In the genomic region with DNA sequence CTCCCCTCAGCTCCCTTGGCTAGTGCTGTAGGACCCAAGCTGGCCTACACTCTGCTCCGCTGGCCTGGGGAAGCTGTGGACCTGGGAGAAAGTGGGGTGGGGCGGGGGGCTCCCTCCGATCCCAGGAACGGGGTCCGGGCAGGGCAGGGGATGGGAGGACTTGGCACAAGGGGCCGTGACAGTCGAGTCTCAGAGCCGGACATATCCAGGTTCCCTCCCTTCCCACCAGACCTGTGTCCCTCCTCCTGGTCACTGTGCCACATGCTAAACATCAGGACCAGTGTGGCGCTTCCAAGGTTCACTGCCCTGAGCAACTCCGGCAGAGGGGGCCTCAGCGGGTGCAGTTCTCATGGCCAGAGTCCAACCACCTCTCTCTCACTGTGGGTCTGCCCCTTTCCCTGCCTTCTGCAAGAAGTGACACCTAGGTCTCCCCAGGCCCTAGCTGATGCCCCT, we compare ENCODE assay signal across 15 cellular contexts. TPM values are rescaled to one million over a fixed set of nuclear protein-coding genes. Genes with fewer than 3 reads are reported as not detected.
DNase-seq lines count a peak whose midpoint lies in the region; ATAC-seq, FAIRE-seq and TF ChIP-seq lines count a peak whose summit lies in the region.
"Had no signal": no experiment of that assay in that cellular context is flagged by ENCODE, and none has a peak within 500 bp of the region (broad histone marks: within the 10 kb centered on the region; RNA-seq: fewer than 3 reads in every experiment).

No MANE protein-coding gene starts in this region.

- H3K36me3 Mint-ChIP-seq in CD8-positive, alpha-beta T cell = no peaks in the 10 kb centered on the region
- no peaks in the 10 kb centered on the region for H3K36me3 Mint-ChIP-seq in WTC11

- H3K36me3 ChIP-seq in CD8-positive, alpha-beta T cell (ENCODE audit: insufficient read depth, low read length) = no peaks in the 10 kb centered on the region
- H3K36me3 ChIP-seq in rectal smooth muscle tissue (ENCODE audit: control insufficient read depth, insufficient read depth, low read length) = no peaks in the 10 kb centered on the region

- DNase-seq in CD8-positive, alpha-beta T cell = peak in 2 of 7 experiments; percentile 7 to 18
- DNase-seq in WTC11 (ENCODE audit: low spot score) = no peak
- peak; percentile 55 for DNase-seq in left kidney (ENCODE audit: low read depth, low spot score)
- DNase-seq in activated CD4-positive, alpha-beta T cell treated with anti-CD3 and anti-CD28 coated beads for 1 hour = no peak
- DNase-seq in D721Med (ENCODE audit: insufficient read length, low spot score) = no peak
- no peak for DNase-seq in COLO829 (ENCODE audit: low spot score)
- DNase-seq in NCI-H1417 (lab: John Stamatoyannopoulos, UW) = no peak
- DNase-seq: activated CD4-positive, alpha-beta T cell treated with anti-CD3 and anti-CD28 coated beads, Interleukin-2, amount 50 U/mL, for 1 hour; Calu3; central memory CD4-positive, alpha-beta T cell; NCI-H1105; T-helper 1 cell had no signal

- H3K9ac ChIP-seq in rectal smooth muscle tissue (ENCODE audit: low read length) = no peak overlapping the region

- H3K4me1 ChIP-seq in CD8-positive, alpha-beta T cell (ENCODE audit: insufficient read depth, low read length) = peaks cover 54% of the 10 kb centered on the region
- H3K4me1 ChIP-seq in rectal smooth muscle tissue (ENCODE audit: control insufficient read depth, insufficient read depth, low read length) = peaks cover 31% of the 10 kb centered on the region

- TF ChIP-seq CTCF in CD8-positive, alpha-beta T cell (IDR thresholded peaks at IDR 0.05) = no peak
- TF ChIP-seq CTCF in WTC11 (IDR thresholded peaks at IDR 0.05) = no peak
- TF ChIP-seq CTCF in D721Med (IDR thresholded peaks at IDR 0.05; ENCODE audit: insufficient read depth, missing control alignments) = no peak

- FAIRE-seq in D721Med (lab: Jason Lieb, UNC) = no peak

- H3K27ac Mint-ChIP-seq in CD8-positive, alpha-beta T cell = no peak overlapping the region
- no peak overlapping the region for H3K27ac Mint-ChIP-seq in WTC11

- no peaks in the 10 kb centered on the region for H3K9me3 ChIP-seq in CD8-positive, alpha-beta T cell (ENCODE audit: low read length)

- no peaks in the 10 kb centered on the region for H3K27me3 Mint-ChIP-seq in CD8-positive, alpha-beta T cell (ENCODE audit: low read depth)
- peaks cover 51% of the 10 kb centered on the region for H3K27me3 Mint-ChIP-seq in WTC11 (ENCODE audit: low read depth)

- peak overlapping the region; percentile 79 for H3K4me3 Mint-ChIP-seq in CD8-positive, alpha-beta T cell
- no peak overlapping the region; the same call in 1 of the 2 replicates for H3K4me3 Mint-ChIP-seq in WTC11

- no peaks in the 10 kb centered on the region for H3K27me3 ChIP-seq in CD8-positive, alpha-beta T cell (ENCODE audit: insufficient read depth, low read length)
- no peaks in the 10 kb centered on the region for H3K27me3 ChIP-seq in rectal smooth muscle tissue (ENCODE audit: control insufficient read depth, insufficient read depth, low read length)

- H3K4me1 Mint-ChIP-seq in CD8-positive, alpha-beta T cell (ENCODE audit: low read depth) = peaks cover 38% of the 10 kb centered on the region
- peaks cover 13% of the 10 kb centered on the region for H3K4me1 Mint-ChIP-seq in WTC11

- CTCF ChIA-PET in CD8-positive, alpha-beta T cell (lab: Charles Lee) = no interaction called here
- CTCF ChIA-PET in WTC11 (lab: Charles Lee) = interaction anchor here (0.8 to 14.8 kb wide), 3 partner anchors 14 to 24 kb away, joined by 4 to 457 read pairs (median 5); no protein-coding TSS in a partner anchor

- ATAC-seq in CD8-positive, alpha-beta T cell = no peak
- ATAC-seq in WTC11 = no peak
- ATAC-seq: right cardiac atrium had no signal

- POLR2A ChIA-PET in CD8-positive, alpha-beta T cell (lab: Charles Lee) = interaction anchor here (0.7 kb wide), 1 partner anchor 23 kb away, joined by 3 read pairs; no protein-coding TSS in a partner anchor
- POLR2A ChIA-PET in WTC11 (lab: Charles Lee) = interaction anchor here (0.6 kb wide), 1 partner anchor 28 kb away, joined by 3 read pairs; no protein-coding TSS in a partner anchor

- H3K4me3 ChIP-seq in CD8-positive, alpha-beta T cell (ENCODE audit: low read depth, low read length) = no peak overlapping the region
- H3K4me3 ChIP-seq in rectal smooth muscle tissue (ENCODE audit: low read length) = no peak overlapping the region

- H3K27ac ChIP-seq in CD8-positive, alpha-beta T cell (ENCODE audit: low read depth, low read length) = no peak overlapping the region
- H3K27ac ChIP-seq in rectal smooth muscle tissue (ENCODE audit: low read depth, low read length) = peak overlapping the region; percentile 7

- intact Hi-C loops in CD8-positive, alpha-beta T cell (cut with DNase I, micrococcal nuclease) = loop anchor here (5.0 kb wide), 6 partner anchors 33 to 643 kb away; a partner anchor contains a TSS

- H3K9me3 Mint-ChIP-seq in CD8-positive, alpha-beta T cell = no peaks in the 10 kb centered on the region
- H3K9me3 Mint-ChIP-seq in WTC11 = no peaks in the 10 kb centered on the region

TF ChIP-seq in WTC11, 78 proteins besides CTCF, POLR2A, EP300 and RAD21:
- TF ChIP-seq TCF7 (CRISPR knock-in tag; IDR thresholded peaks at IDR 0.05; ENCODE audit: low read depth) = no peak
- TF ChIP-seq GABPB1 (CRISPR knock-in tag; IDR thresholded peaks at IDR 0.05) = 0 out of 2 replicates have a peak, but pooled peaks have one; percentile 21

RNA-seq across cellular contexts. Expression of a gene that starts 2.0 kb away (rescaled TPM):
- total RNA-seq in CD8-positive, alpha-beta T cell = 100 to 1,000 TPM; 123 to 130 TPM
- total RNA-seq in WTC11 (2021) = 1.7 to 2.5 TPM (median 2.4 TPM) in 3 replicates

RNA-seq across cellular contexts. Expression of a gene that starts 15.1 kb away (rescaled TPM):
- not detected for total RNA-seq in CD8-positive, alpha-beta T cell
- not detected in 3 replicates for total RNA-seq in WTC11 (2021)
- total RNA-seq: Calu3, epithelial cell of proximal tubule, right cardiac atrium had no signal

RNA-seq across cellular contexts. Expression of a gene that starts 28.1 kb away (rescaled TPM):
- not detected for total RNA-seq in CD8-positive, alpha-beta T cell
- not detected in 3 replicates for total RNA-seq in WTC11 (2021)
- total RNA-seq: Calu3, epithelial cell of proximal tubule, right cardiac atrium had no signal

RNA-seq across cellular contexts. Expression of a gene that starts 38.2 kb away (rescaled TPM):
- not detected for total RNA-seq in CD8-positive, alpha-beta T cell
- not detected in 3 replicates for total RNA-seq in WTC11 (2021)
- total RNA-seq: Calu3, epithelial cell of proximal tubule, right cardiac atrium had no signal

RNA-seq across cellular contexts. Expression of a gene that starts 51.9 kb away (rescaled TPM):
- total RNA-seq in CD8-positive, alpha-beta T cell = not detected
- total RNA-seq in WTC11 (2021) = not detected in 3 replicates
- total RNA-seq: Calu3, epithelial cell of proximal tubule, right cardiac atrium had no signal

Comparison
In these comparisons a context has a peak if more than half of its experiments do, and no peak if none do; other contexts are left out.
1. RNA of a gene that starts 2.0 kb away (total RNA-seq): 123 to 130 TPM in CD8-positive, alpha-beta T cell; 1.7 to 2.5 TPM in WTC11; every median in the first group is over 10 times any median in the second.